ENCODE assay signal across 1 cellular context in genomic region chr1:183652547-183653467, GRCh38.
TF ChIP-seq lines count a peak whose summit lies in the region.

A gene with protein sequence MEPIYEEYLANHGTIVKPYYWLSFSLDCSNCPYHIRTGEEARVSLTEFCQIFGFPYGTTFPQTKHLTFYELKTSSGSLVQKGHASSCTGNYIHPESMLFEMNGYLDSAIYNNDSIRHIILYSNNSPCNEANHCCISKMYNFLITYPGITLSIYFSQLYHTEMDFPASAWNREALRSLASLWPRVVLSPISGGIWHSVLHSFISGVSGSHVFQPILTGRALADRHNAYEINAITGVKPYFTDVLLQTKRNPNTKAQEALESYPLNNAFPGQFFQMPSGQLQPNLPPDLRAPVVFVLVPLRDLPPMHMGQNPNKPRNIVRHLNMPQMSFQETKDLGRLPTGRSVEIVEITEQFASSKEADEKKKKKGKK (minus strand): TSS chr1:183653316. CDS start chr1:183648781, 4,535 bp downstream.

TF ChIP-seq in WTC11, 78 proteins besides CTCF, POLR2A, EP300 and RAD21 (continued from another document):
- TF ChIP-seq, protein P1, sequence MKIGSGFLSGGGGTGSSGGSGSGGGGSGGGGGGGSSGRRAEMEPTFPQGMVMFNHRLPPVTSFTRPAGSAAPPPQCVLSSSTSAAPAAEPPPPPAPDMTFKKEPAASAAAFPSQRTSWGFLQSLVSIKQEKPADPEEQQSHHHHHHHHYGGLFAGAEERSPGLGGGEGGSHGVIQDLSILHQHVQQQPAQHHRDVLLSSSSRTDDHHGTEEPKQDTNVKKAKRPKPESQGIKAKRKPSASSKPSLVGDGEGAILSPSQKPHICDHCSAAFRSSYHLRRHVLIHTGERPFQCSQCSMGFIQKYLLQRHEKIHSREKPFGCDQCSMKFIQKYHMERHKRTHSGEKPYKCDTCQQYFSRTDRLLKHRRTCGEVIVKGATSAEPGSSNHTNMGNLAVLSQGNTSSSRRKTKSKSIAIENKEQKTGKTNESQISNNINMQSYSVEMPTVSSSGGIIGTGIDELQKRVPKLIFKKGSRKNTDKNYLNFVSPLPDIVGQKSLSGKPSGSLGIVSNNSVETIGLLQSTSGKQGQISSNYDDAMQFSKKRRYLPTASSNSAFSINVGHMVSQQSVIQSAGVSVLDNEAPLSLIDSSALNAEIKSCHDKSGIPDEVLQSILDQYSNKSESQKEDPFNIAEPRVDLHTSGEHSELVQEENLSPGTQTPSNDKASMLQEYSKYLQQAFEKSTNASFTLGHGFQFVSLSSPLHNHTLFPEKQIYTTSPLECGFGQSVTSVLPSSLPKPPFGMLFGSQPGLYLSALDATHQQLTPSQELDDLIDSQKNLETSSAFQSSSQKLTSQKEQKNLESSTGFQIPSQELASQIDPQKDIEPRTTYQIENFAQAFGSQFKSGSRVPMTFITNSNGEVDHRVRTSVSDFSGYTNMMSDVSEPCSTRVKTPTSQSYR (CRISPR knock-in tag; IDR thresholded peaks at IDR 0.05): no peak
- TF ChIP-seq ERG (CRISPR knock-in tag; IDR thresholded peaks at IDR 0.05) (no peak), FOXK1 (CRISPR knock-in tag; IDR thresholded peaks at IDR 0.05) (no peak), ZNF532 (CRISPR knock-in tag; IDR thresholded peaks at IDR 0.05; ENCODE audit: borderline replicate concordance) (no peak), ZNF416 (CRISPR knock-in tag; IDR thresholded peaks at IDR 0.05) (no peak)
TF ChIP-seq in WTC11: peak in this region for 0.
